In genomic region chr9:131167146-131167692, GRCh38 we compare ENCODE assay signal across 1 cellular context.
TF ChIP-seq lines count a peak whose summit lies in the region.

No MANE protein-coding gene starts in this region.

TF ChIP-seq in HepG2, 621 proteins besides CTCF, POLR2A, EP300 and RAD21 (continued from another document):
- TF ChIP-seq ZFP91 (CRISPR knock-in tag; IDR thresholded peaks at IDR 0.05; ENCODE audit: borderline replicate concordance), result no peak
- no peak for TF ChIP-seq RERE (CRISPR knock-in tag; IDR thresholded peaks at IDR 0.05; ENCODE audit: low read depth)
- no peak for TF ChIP-seq ZNF354B (CRISPR knock-in tag; IDR thresholded peaks at IDR 0.05)
- TF ChIP-seq BCL3 (CRISPR knock-in tag; IDR thresholded peaks at IDR 0.05), result no peak
- TF ChIP-seq ZNF329 (CRISPR knock-in tag; IDR thresholded peaks at IDR 0.05; ENCODE audit: low read depth), result no peak
- TF ChIP-seq NCOA1 (CRISPR knock-in tag; IDR thresholded peaks at IDR 0.05), result no peak
- no peak for TF ChIP-seq SPEN (CRISPR knock-in tag; IDR thresholded peaks at IDR 0.05; ENCODE audit: low read depth)
- no peak for TF ChIP-seq ZNF124 (CRISPR knock-in tag; IDR thresholded peaks at IDR 0.05)
